ENCODE assay signal across 19 cellular contexts in the genomic region with DNA sequence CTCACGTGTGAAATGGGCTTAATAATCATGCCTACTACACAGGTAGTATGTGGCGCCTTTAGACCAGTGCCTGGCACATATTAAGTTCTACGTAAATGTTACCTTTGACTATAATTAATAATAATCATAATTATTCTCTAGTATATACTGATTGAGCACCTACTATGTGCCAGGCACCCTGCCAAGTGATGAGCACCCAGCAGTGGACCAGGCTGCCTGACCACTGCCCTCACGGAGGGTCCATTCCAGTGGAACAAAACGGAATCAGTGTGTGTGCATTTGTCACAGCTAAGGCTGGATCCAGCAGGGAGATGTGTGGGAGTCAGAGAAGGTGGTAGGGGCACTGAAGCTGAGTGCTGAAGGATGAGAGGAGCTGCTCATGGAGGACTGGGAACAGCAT. TPM values are rescaled to one million over a fixed set of nuclear protein-coding genes. Genes with fewer than 3 reads are reported as not detected.
DNase-seq lines count a peak whose midpoint lies in the region; ATAC-seq, FAIRE-seq and TF ChIP-seq lines count a peak whose summit lies in the region.
"Had no signal": no experiment of that assay in that cellular context is flagged by ENCODE, and none has a peak within 500 bp of the region (broad histone marks: within the 10 kb centered on the region; RNA-seq: fewer than 3 reads in every experiment).

No MANE protein-coding gene starts in this region.

- intact Hi-C loops in Caco-2 (cut with micrococcal nuclease; ENCODE audit: unreplicated experiment) (no loop called here), K562 (cut with micrococcal nuclease) (no loop called here), HepG2 (cut with micrococcal nuclease; ENCODE audit: unreplicated experiment) (no loop called here), upper lobe of right lung (cut with DNase I) (no loop called here)

- TF ChIP-seq EP300 in K562 (IDR thresholded peaks at IDR 0.05; ENCODE audit: low read length) = no peak
- TF ChIP-seq EP300 in HepG2 (IDR thresholded peaks at IDR 0.05; ENCODE audit: low read depth in 2 of 2, low read length in 2 of 2) = no peak
- TF ChIP-seq EP300 in HepG2 (CRISPR knock-in tag; IDR thresholded peaks at IDR 0.05; ENCODE audit: borderline replicate concordance) = no peak

- H3K36me3 ChIP-seq in Caco-2 (ENCODE audit: control insufficient read depth, insufficient read depth, low read length) (no peaks in the 10 kb centered on the region), K562 (ENCODE audit: control insufficient read depth, insufficient read depth, low read length) (no peaks in the 10 kb centered on the region), HepG2 (replicated peaks in 1 of 2; ENCODE audit: control insufficient read depth in 1 of 2, insufficient read depth in 2 of 2, low read length in 2 of 2) (no peaks in the 10 kb centered on the region), upper lobe of right lung (no peaks in the 10 kb centered on the region)

- H3K4me2 ChIP-seq in K562 (ENCODE audit: insufficient read depth, low read length) = no peak overlapping the region
- H3K4me2 ChIP-seq in HepG2 (ENCODE audit: low read depth, low read length) = no peak overlapping the region

- no TSS peak for BruUV-seq in Caco-2 (replicated peaks; lab: Mats Ljungman, UMichigan)
- BruUV-seq in K562 (replicated peaks; lab: Mats Ljungman, UMichigan) = no TSS peak
- BruUV-seq in HepG2 (replicated peaks; lab: Mats Ljungman, UMichigan) = no TSS peak

- H3K27me3 Mint-ChIP-seq in Caco-2 (ENCODE audit: insufficient read depth, unreplicated experiment) = peaks cover 8% of the 10 kb centered on the region

- ATAC-seq in K562 (no peak), HepG2 (no peak), upper lobe of right lung (no peak)
- ATAC-seq: CD8-positive, alpha-beta T cell; GM12878 had no signal

- H3K79me2 ChIP-seq in K562 (ENCODE audit: control insufficient read depth, insufficient read depth, low read length) (no peaks in the 10 kb centered on the region), HepG2 (ENCODE audit: insufficient read depth, low read length) (no peaks in the 10 kb centered on the region)

- H3K27ac ChIP-seq in K562 (ENCODE audit: extremely low read depth, low read depth, low read length) (no peak overlapping the region), HepG2 (ENCODE audit: extremely low read length, insufficient read depth, low read length) (no peak overlapping the region), upper lobe of right lung (no peak overlapping the region)
- H3K27ac ChIP-seq: 22Rv1, HL-60 had no signal

- H3K36me3 Mint-ChIP-seq in Caco-2 (ENCODE audit: insufficient read depth, unreplicated experiment) = no peaks in the 10 kb centered on the region
- H3K36me3 Mint-ChIP-seq: CD14-positive monocyte; CD8-positive, alpha-beta T cell had no signal

- H3K27me3 ChIP-seq in Caco-2 (replicated peaks; ENCODE audit: control insufficient read depth, insufficient read depth, low read length) (no peaks in the 10 kb centered on the region), K562 (ENCODE audit: control insufficient read depth in 2 of 2, insufficient read depth in 2 of 2, low read length in 2 of 2) (peaks cover 23 to 33% of the 10 kb centered on the region in 2 experiments; a peak in 4 of 5 replicates), HepG2 (ENCODE audit: control insufficient read depth in 1 of 2, insufficient read depth in 2 of 2, low read length in 2 of 2) (peaks cover 7 to 43% of the 10 kb centered on the region in 2 experiments), upper lobe of right lung (peaks cover 47% of the 10 kb centered on the region)

- no peaks in the 10 kb centered on the region for H3K4me1 Mint-ChIP-seq in Caco-2 (ENCODE audit: low read depth, unreplicated experiment)

- 4% methylated on average over 5 of the region's 5 CpGs for WGBS in K562 (ENCODE audit: insufficient coverage, low coverage, missing lambda C conversion rate)
- 74% methylated on average over 5 of the region's 5 CpGs for WGBS in HepG2 (ENCODE audit: low lambda C conversion rate)

- in situ Hi-C loops in K562 (cut with MboI) = no loop called here
- in situ Hi-C loops in HepG2 (cut with HindIII; ENCODE audit: extremely low pct_ligation_motif_present, low pct_unique_long_range_greater_than_20kb) = no loop called here

- TF ChIP-seq POLR2A in K562 (conservative IDR thresholded peaks at IDR 0.05) (no peak), HepG2 (IDR thresholded peaks at IDR 0.05; ENCODE audit: insufficient read depth in 1 of 2, low read depth in 2 of 2, low read length in 2 of 2) (no peak), erythroblast (IDR thresholded peaks at IDR 0.05; ENCODE audit: low read length) (no peak)

- CTCF ChIA-PET in Caco-2 (lab: Charles Lee) (no interaction called here), K562 (lab: Yijun Ruan, JAX; ENCODE audit: low intra/inter-chr PET ratio) (no interaction called here), HepG2 (lab: Yijun Ruan, JAX; ENCODE audit: low intra/inter-chr PET ratio, low total read pairs) (no interaction called here)

- H3K4me3 ChIP-seq in Caco-2 (ENCODE audit: low read depth, low read length) (no peak overlapping the region), K562 (no peak overlapping the region), HepG2 (replicated peaks in 1 of 3; ENCODE audit: insufficient read depth in 1 of 3, low read depth in 2 of 3, low read length in 3 of 3) (no peak overlapping the region), upper lobe of right lung (no peak overlapping the region)
- H3K4me3 ChIP-seq: GM12878 had no signal

- peak overlapping the region; percentile 51 for H3K4me3 Mint-ChIP-seq in Caco-2 (ENCODE audit: unreplicated experiment)
- H3K4me3 Mint-ChIP-seq: CD8-positive, alpha-beta T cell; HFFc6 had no signal

- H2AFZ ChIP-seq in K562 (ENCODE audit: low read depth, low read length) (no peak overlapping the region), HepG2 (ENCODE audit: low read length) (no peak overlapping the region)

- no peak for DNase-seq in Caco-2
- DNase-seq in K562 (ENCODE audit: extremely low read depth in 1 of 4, low spot score in 3 of 4) = peak in 2 of 4 experiments; percentile 4 to 8
- DNase-seq in HepG2 (ENCODE audit: low spot score) = no peak
- DNase-seq in upper lobe of right lung = peak; percentile 17
- DNase-seq in erythroblast (lab: John Stamatoyannopoulos, UW) = no peak
- DNase-seq in NCI-H69 (lab: John Stamatoyannopoulos, UW) = no peak
- no peak for DNase-seq in NCI-H1105 treated with DMSO at 0.1 percent for 48 hours (lab: John Stamatoyannopoulos, UW)
- DNase-seq: CD8-positive, alpha-beta T cell; COR-L47; DMS 273 treated with DMSO at 0.1 percent for 48 hours; GOT3; HCEC 1CT; HFFc6; KBM-7 had no signal

- POLR2A ChIA-PET in Caco-2 (lab: Charles Lee) (no interaction called here), K562 (lab: Yijun Ruan, JAX) (interaction anchor here (0.6 to 0.9 kb wide), 2 partner anchors 8 to 403 kb away, joined by 3 to 4 read pairs; no protein-coding TSS in a partner anchor), HepG2 (lab: Yijun Ruan, JAX) (no interaction called here)

- TF ChIP-seq RAD21 in K562 (CRISPR knock-in tag; conservative IDR thresholded peaks at IDR 0.05 in 1 of 2, IDR thresholded peaks at IDR 0.05 in 1 of 2) (no peak), HepG2 (CRISPR knock-in tag; IDR thresholded peaks at IDR 0.05) (no peak)

- H4K20me1 ChIP-seq in K562 (replicated peaks; ENCODE audit: control insufficient read depth, insufficient read depth, low read length) = peaks cover 4% of the 10 kb centered on the region; the same call in 1 of the 2 replicates
- H4K20me1 ChIP-seq in HepG2 (ENCODE audit: insufficient read depth, low read length) = no peaks in the 10 kb centered on the region

- H3K9ac ChIP-seq in K562 (ENCODE audit: insufficient read depth in 1 of 2, low read depth in 2 of 2, low read length in 2 of 2) = no peak overlapping the region
- no peak overlapping the region for H3K9ac ChIP-seq in HepG2 (ENCODE audit: insufficient read depth, low read depth, low read length)

- no peak for FAIRE-seq in K562 (lab: Jason Lieb, UNC)
- no peak for FAIRE-seq in HepG2 (lab: Jason Lieb, UNC)
- FAIRE-seq: GM12878 had no signal

- no peak overlapping the region for H3K27ac Mint-ChIP-seq in Caco-2 (ENCODE audit: unreplicated experiment)
- H3K27ac Mint-ChIP-seq: CD8-positive, alpha-beta T cell; HFFc6 had no signal

- H3K9me3 ChIP-seq in Caco-2 = no peaks in the 10 kb centered on the region
- H3K9me3 ChIP-seq in K562 (replicated peaks; ENCODE audit: control insufficient read depth, insufficient read depth, low read depth, low read length) = no peaks in the 10 kb centered on the region
- no peaks in the 10 kb centered on the region for H3K9me3 ChIP-seq in HepG2 (ENCODE audit: low read length)
- no peaks in the 10 kb centered on the region for H3K9me3 ChIP-seq in upper lobe of right lung

- H3K9me3 Mint-ChIP-seq in Caco-2 (ENCODE audit: unreplicated experiment) = no peaks in the 10 kb centered on the region
- H3K9me3 Mint-ChIP-seq: CD8-positive, alpha-beta T cell; HFFc6 had no signal

- H3K9me1 ChIP-seq in K562 (ENCODE audit: control insufficient read depth, insufficient read depth, low read length) = no peaks in the 10 kb centered on the region

- TF ChIP-seq CTCF in Caco-2 (IDR thresholded peaks at IDR 0.05; ENCODE audit: insufficient read depth in 1 of 2, low read depth in 1 of 2, low read length in 1 of 2, severe bottlenecking in 1 of 2, unreplicated experiment in 1 of 2) = no peak
- TF ChIP-seq CTCF in K562 (IDR thresholded peaks at IDR 0.05 in 2 of 3, conservative IDR thresholded peaks at IDR 0.05 in 1 of 3; ENCODE audit: insufficient read depth in 2 of 3, low read depth in 1 of 3, low read length in 3 of 3) = no peak
- TF ChIP-seq CTCF in HepG2 (CRISPR knock-in tag; IDR thresholded peaks at IDR 0.05) = no peak
- no peak for TF ChIP-seq CTCF in upper lobe of right lung (IDR thresholded peaks at IDR 0.05)

- no peaks in the 10 kb centered on the region for H3K4me1 ChIP-seq in Caco-2
- peaks cover 0 to 15% of the 10 kb centered on the region in 2 experiments; a peak in 3 of 5 replicates for H3K4me1 ChIP-seq in K562 (replicated peaks in 1 of 2; ENCODE audit: control insufficient read depth in 2 of 2, insufficient read depth in 2 of 2, low read length in 2 of 2)
- H3K4me1 ChIP-seq in HepG2 (ENCODE audit: insufficient read depth, low read length) = peaks cover 13% of the 10 kb centered on the region
- H3K4me1 ChIP-seq in upper lobe of right lung = no peaks in the 10 kb centered on the region

RNA-seq across cellular contexts. Expression of gene SEC14L5, which starts 30.5 kb away (rescaled TPM):
- total RNA-seq in Caco-2 (2022) (0.14 and 0.67 TPM in 2 replicates), K562 (2014; rRNA removed) (not detected in 2 replicates), K562 (2014; rRNA removed; fragmentation: Illumina TruSeq; extraction: Trizol) (not detected in 2 replicates), K562 (2015; rRNA removed; fragmentation: Illumina TruSeq; extraction: Trizol) (not detected in 2 replicates), K562 (2021) (0.22 TPM in 1 of 2 replicates, not detected in the other), HepG2 (2016; rRNA removed; fragmentation: Illumina TruSeq; extraction: Trizol) (0.36 and 0.42 TPM in 2 replicates), upper lobe of right lung (0.52 TPM)
- total RNA-seq in K562 (2011; cell fraction: chromatin; rRNA removed; ENCODE audit: low replicate concordance) = 0.44 TPM in 1 of 2 replicates, not detected in the other
- total RNA-seq in K562 (2011; cell fraction: nucleolus; rRNA removed) = not detected in 2 replicates
- total RNA-seq in K562 (2011; cell fraction: nucleoplasm; rRNA removed) = 0.22 TPM in 1 of 2 replicates, not detected in the other
- polyA plus RNA-seq in K562 (2011; rRNA removed) (not detected in 2 replicates), K562 (2014; fragmentation: Illumina TruSeq; extraction: Trizol) (not detected in 2 replicates), K562 (2014; fragmentation: Nextera tagmentation; extraction: Ambion mirVana) (not detected), K562 (2014; rRNA removed) (0.11 TPM in 1 of 2 replicates, not detected in the other), HepG2 (2011; rRNA removed) (0.40 and 0.60 TPM in 2 replicates)
- 0.01 and 0.15 TPM in 2 replicates for polyA plus RNA-seq in K562 (2011; cell fraction: cytosol; rRNA removed)
- polyA plus RNA-seq in K562 (2011; cell fraction: nucleus; rRNA removed) = 0.01 TPM in 2 replicates
- not detected in 2 replicates for polyA plus RNA-seq in K562 (2012)
- polyA minus RNA-seq in K562 (2011; rRNA and poly(A)+ RNA removed) = not detected in 2 replicates
- not detected in 2 replicates for polyA minus RNA-seq in K562 (2011; cell fraction: cytosol; rRNA and poly(A)+ RNA removed)
- not detected in 2 replicates for polyA minus RNA-seq in K562 (2011; cell fraction: nucleus; rRNA and poly(A)+ RNA removed)
- 0.09 TPM in 1 of 2 replicates, not detected in the other for total RNA-seq in HepG2 (2016; cell fraction: cytosol; rRNA removed; fragmentation: Illumina TruSeq; extraction: Trizol; ENCODE audit: low read depth)
- total RNA-seq in HepG2 (2016; cell fraction: insoluble cytoplasmic fraction; rRNA removed; fragmentation: Illumina TruSeq; extraction: Trizol) = 0.34 and 0.43 TPM in 2 replicates
- 0.19 and 0.21 TPM in 2 replicates for total RNA-seq in HepG2 (2016; cell fraction: membrane; rRNA removed; fragmentation: Illumina TruSeq; extraction: Trizol)
- 0.34 and 0.43 TPM in 2 replicates for total RNA-seq in HepG2 (2016; cell fraction: nucleus; rRNA removed; fragmentation: Illumina TruSeq; extraction: Trizol)
- polyA plus RNA-seq in HepG2 (2011; cell fraction: cytosol; rRNA removed) = 0.31 and 0.44 TPM in 2 replicates
- 1.3 and 1.5 TPM in 2 replicates for polyA plus RNA-seq in HepG2 (2011; cell fraction: nucleus; rRNA removed)
- 0.59 and 1.0 TPM in 2 replicates for polyA plus RNA-seq in HepG2 (2012)
- polyA plus RNA-seq in HepG2 (2016; cell fraction: cytosol; fragmentation: Illumina TruSeq; extraction: Trizol; ENCODE audit: low read depth) = 0.02 TPM in 2 replicates
- polyA plus RNA-seq in HepG2 (2016; cell fraction: insoluble cytoplasmic fraction; fragmentation: Illumina TruSeq; extraction: Trizol; ENCODE audit: low read depth) = 0.32 and 0.43 TPM in 2 replicates
- polyA plus RNA-seq in HepG2 (2016; cell fraction: membrane; fragmentation: Illumina TruSeq; extraction: Trizol; ENCODE audit: low read depth) = 0.08 and 0.14 TPM in 2 replicates
- polyA plus RNA-seq in HepG2 (2016; cell fraction: nucleus; fragmentation: Illumina TruSeq; extraction: Trizol; ENCODE audit: insufficient read depth, low read depth) = 0.31 and 0.41 TPM in 2 replicates
- polyA minus RNA-seq in HepG2 (2011; rRNA and poly(A)+ RNA removed; ENCODE audit: low replicate concordance) = 0.16 and 1.5 TPM in 2 replicates
- polyA minus RNA-seq in HepG2 (2011; cell fraction: cytosol; rRNA and poly(A)+ RNA removed) = 0.18 and 0.49 TPM in 2 replicates
- polyA minus RNA-seq in HepG2 (2011; cell fraction: nucleus; rRNA and poly(A)+ RNA removed) = 0.64 and 0.75 TPM in 2 replicates
- total RNA-seq: CD8-positive, alpha-beta T cell; GM12878; HFFc6 had no signal
- polyA plus RNA-seq: BJ had no signal

RNA-seq across cellular contexts. Expression of gene NAGPA, which starts 45.1 kb away (rescaled TPM):
- total RNA-seq in Caco-2 (2022) (15.9 and 16.7 TPM in 2 replicates), K562 (2014; rRNA removed) (12.5 and 12.7 TPM in 2 replicates), K562 (2014; rRNA removed; fragmentation: Illumina TruSeq; extraction: Trizol) (3.0 and 3.8 TPM in 2 replicates), K562 (2015; rRNA removed; fragmentation: Illumina TruSeq; extraction: Trizol) (6.9 and 7.2 TPM in 2 replicates), K562 (2021) (11.9 and 12.8 TPM in 2 replicates), HepG2 (2016; rRNA removed; fragmentation: Illumina TruSeq; extraction: Trizol) (29.8 and 60.3 TPM in 2 replicates), upper lobe of right lung (16.7 TPM)
- 9.5 and 17.8 TPM in 2 replicates for total RNA-seq in K562 (2011; cell fraction: chromatin; rRNA removed; ENCODE audit: low replicate concordance)
- total RNA-seq in K562 (2011; cell fraction: nucleolus; rRNA removed) = 19.6 and 28.9 TPM in 2 replicates
- 16.7 and 17.6 TPM in 2 replicates for total RNA-seq in K562 (2011; cell fraction: nucleoplasm; rRNA removed)
- polyA plus RNA-seq in K562 (2011; rRNA removed) (3.8 and 4.5 TPM in 2 replicates), K562 (2014; fragmentation: Illumina TruSeq; extraction: Trizol) (4.6 and 8.6 TPM in 2 replicates), K562 (2014; fragmentation: Nextera tagmentation; extraction: Ambion mirVana) (under 1 TPM; 0.15 to 0.53 TPM), K562 (2014; rRNA removed) (11.1 and 12.7 TPM in 2 replicates), HepG2 (2011; rRNA removed) (27.1 and 31.6 TPM in 2 replicates)
- 6.3 and 14.1 TPM in 2 replicates for polyA plus RNA-seq in K562 (2011; cell fraction: cytosol; rRNA removed)
- 11.2 and 19.4 TPM in 2 replicates for polyA plus RNA-seq in K562 (2011; cell fraction: nucleus; rRNA removed)
- polyA plus RNA-seq in K562 (2012) = 6.5 and 8.8 TPM in 2 replicates
- polyA minus RNA-seq in K562 (2011; rRNA and poly(A)+ RNA removed) = 2.8 and 5.7 TPM in 2 replicates
- polyA minus RNA-seq in K562 (2011; cell fraction: cytosol; rRNA and poly(A)+ RNA removed) = 5.6 and 6.1 TPM in 2 replicates
- polyA minus RNA-seq in K562 (2011; cell fraction: nucleus; rRNA and poly(A)+ RNA removed) = 7.6 and 9.0 TPM in 2 replicates
- total RNA-seq in HepG2 (2016; cell fraction: cytosol; rRNA removed; fragmentation: Illumina TruSeq; extraction: Trizol; ENCODE audit: low read depth) = 10.2 and 12.2 TPM in 2 replicates
- total RNA-seq in HepG2 (2016; cell fraction: insoluble cytoplasmic fraction; rRNA removed; fragmentation: Illumina TruSeq; extraction: Trizol) = 25.3 and 59.7 TPM in 2 replicates
- total RNA-seq in HepG2 (2016; cell fraction: membrane; rRNA removed; fragmentation: Illumina TruSeq; extraction: Trizol) = 19.0 and 22.6 TPM in 2 replicates
- total RNA-seq in HepG2 (2016; cell fraction: nucleus; rRNA removed; fragmentation: Illumina TruSeq; extraction: Trizol) = 58.3 and 69.4 TPM in 2 replicates
- 28.0 and 43.3 TPM in 2 replicates for polyA plus RNA-seq in HepG2 (2011; cell fraction: cytosol; rRNA removed)
- 119 and 135 TPM in 2 replicates for polyA plus RNA-seq in HepG2 (2011; cell fraction: nucleus; rRNA removed)
- 20.6 and 22.0 TPM in 2 replicates for polyA plus RNA-seq in HepG2 (2012)
- polyA plus RNA-seq in HepG2 (2016; cell fraction: cytosol; fragmentation: Illumina TruSeq; extraction: Trizol; ENCODE audit: low read depth) = 7.6 and 9.3 TPM in 2 replicates
- polyA plus RNA-seq in HepG2 (2016; cell fraction: insoluble cytoplasmic fraction; fragmentation: Illumina TruSeq; extraction: Trizol; ENCODE audit: low read depth) = 24.9 and 27.9 TPM in 2 replicates
- 15.1 and 16.1 TPM in 2 replicates for polyA plus RNA-seq in HepG2 (2016; cell fraction: membrane; fragmentation: Illumina TruSeq; extraction: Trizol; ENCODE audit: low read depth)
- 111 and 120 TPM in 2 replicates for polyA plus RNA-seq in HepG2 (2016; cell fraction: nucleus; fragmentation: Illumina TruSeq; extraction: Trizol; ENCODE audit: insufficient read depth, low read depth)
- polyA minus RNA-seq in HepG2 (2011; rRNA and poly(A)+ RNA removed; ENCODE audit: low replicate concordance) = 13.4 and 91.3 TPM in 2 replicates
- 24.6 and 30.4 TPM in 2 replicates for polyA minus RNA-seq in HepG2 (2011; cell fraction: cytosol; rRNA and poly(A)+ RNA removed)
- polyA minus RNA-seq in HepG2 (2011; cell fraction: nucleus; rRNA and poly(A)+ RNA removed) = 41.9 and 43.5 TPM in 2 replicates

RNA-seq across cellular contexts. Expression of gene PPL, which starts 51.7 kb away (rescaled TPM):
- 61.5 and 68.1 TPM in 2 replicates for total RNA-seq in Caco-2 (2022)
- total RNA-seq in K562 (2011; cell fraction: chromatin; rRNA removed; ENCODE audit: low replicate concordance) = 0.07 and 0.19 TPM in 2 replicates
- 0.17 and 0.53 TPM in 2 replicates for total RNA-seq in K562 (2011; cell fraction: nucleolus; rRNA removed)
- total RNA-seq in K562 (2011; cell fraction: nucleoplasm; rRNA removed) = 0.44 TPM in 1 of 2 replicates, not detected in the other
- 0.09 and 0.16 TPM in 2 replicates for total RNA-seq in K562 (2014; rRNA removed)
- 0.03 TPM in 1 of 2 replicates, not detected in the other for total RNA-seq in K562 (2014; rRNA removed; fragmentation: Illumina TruSeq; extraction: Trizol)
- total RNA-seq in K562 (2015; rRNA removed; fragmentation: Illumina TruSeq; extraction: Trizol) = 0.04 TPM in 1 of 2 replicates, not detected in the other
- 0.07 and 0.13 TPM in 2 replicates for total RNA-seq in K562 (2021)
- polyA plus RNA-seq in K562 (2011; rRNA removed) = 0.05 and 0.07 TPM in 2 replicates
- polyA plus RNA-seq in K562 (2011; cell fraction: cytosol; rRNA removed) = 0.04 TPM in 2 replicates
- polyA plus RNA-seq in K562 (2011; cell fraction: nucleus; rRNA removed) = 0.11 and 0.33 TPM in 2 replicates
- 0.13 and 0.22 TPM in 2 replicates for polyA plus RNA-seq in K562 (2012)
- polyA plus RNA-seq in K562 (2014; fragmentation: Illumina TruSeq; extraction: Trizol) = 0.03 and 0.10 TPM in 2 replicates
- polyA plus RNA-seq in K562 (2014; fragmentation: Nextera tagmentation; extraction: Ambion mirVana) = under 1 TPM in 1 of 2 experiments, not detected in 1; 0.15 TPM
- polyA plus RNA-seq in K562 (2014; rRNA removed) = 0.01 and 0.03 TPM in 2 replicates
- polyA minus RNA-seq in K562 (2011; rRNA and poly(A)+ RNA removed) = 0.11 and 0.39 TPM in 2 replicates
- polyA minus RNA-seq in K562 (2011; cell fraction: cytosol; rRNA and poly(A)+ RNA removed) = 0.19 and 0.27 TPM in 2 replicates
- polyA minus RNA-seq in K562 (2011; cell fraction: nucleus; rRNA and poly(A)+ RNA removed) = 0.11 and 0.13 TPM in 2 replicates
- 4.4 and 6.6 TPM in 2 replicates for total RNA-seq in HepG2 (2016; rRNA removed; fragmentation: Illumina TruSeq; extraction: Trizol)
- total RNA-seq in HepG2 (2016; cell fraction: cytosol; rRNA removed; fragmentation: Illumina TruSeq; extraction: Trizol; ENCODE audit: low read depth) = 1.1 and 1.5 TPM in 2 replicates
- 3.3 and 6.8 TPM in 2 replicates for total RNA-seq in HepG2 (2016; cell fraction: insoluble cytoplasmic fraction; rRNA removed; fragmentation: Illumina TruSeq; extraction: Trizol)
- total RNA-seq in HepG2 (2016; cell fraction: membrane; rRNA removed; fragmentation: Illumina TruSeq; extraction: Trizol) = 1.8 and 2.4 TPM in 2 replicates
- 8.8 and 10.7 TPM in 2 replicates for total RNA-seq in HepG2 (2016; cell fraction: nucleus; rRNA removed; fragmentation: Illumina TruSeq; extraction: Trizol)
- 5.7 and 7.5 TPM in 2 replicates for polyA plus RNA-seq in HepG2 (2011; rRNA removed)
- polyA plus RNA-seq in HepG2 (2011; cell fraction: cytosol; rRNA removed) = 4.1 and 4.4 TPM in 2 replicates
- 19.1 and 22.6 TPM in 2 replicates for polyA plus RNA-seq in HepG2 (2011; cell fraction: nucleus; rRNA removed)
- polyA plus RNA-seq in HepG2 (2012) = 5.2 and 7.1 TPM in 2 replicates
- 0.62 and 0.73 TPM in 2 replicates for polyA plus RNA-seq in HepG2 (2016; cell fraction: cytosol; fragmentation: Illumina TruSeq; extraction: Trizol; ENCODE audit: low read depth)
- polyA plus RNA-seq in HepG2 (2016; cell fraction: insoluble cytoplasmic fraction; fragmentation: Illumina TruSeq; extraction: Trizol; ENCODE audit: low read depth) = 2.7 and 3.1 TPM in 2 replicates
- 0.72 and 0.92 TPM in 2 replicates for polyA plus RNA-seq in HepG2 (2016; cell fraction: membrane; fragmentation: Illumina TruSeq; extraction: Trizol; ENCODE audit: low read depth)
- polyA plus RNA-seq in HepG2 (2016; cell fraction: nucleus; fragmentation: Illumina TruSeq; extraction: Trizol; ENCODE audit: insufficient read depth, low read depth) = 14.4 and 14.5 TPM in 2 replicates
- polyA minus RNA-seq in HepG2 (2011; rRNA and poly(A)+ RNA removed; ENCODE audit: low replicate concordance) = 9.9 and 18.8 TPM in 2 replicates
- 6.1 and 7.4 TPM in 2 replicates for polyA minus RNA-seq in HepG2 (2011; cell fraction: cytosol; rRNA and poly(A)+ RNA removed)
- 7.3 and 10.2 TPM in 2 replicates for polyA minus RNA-seq in HepG2 (2011; cell fraction: nucleus; rRNA and poly(A)+ RNA removed)
- total RNA-seq in upper lobe of right lung = 78.1 TPM
- total RNA-seq: CD8-positive, alpha-beta T cell had no signal
